Comparison of ENCODE assay signal across 31 cellular contexts in genomic region chr3:181050738-181051137, GRCh38.
"Had no signal": no experiment of that assay in that cellular context is flagged by ENCODE, and none has a peak within 500 bp of the region (broad histone marks: within the 10 kb centered on the region; RNA-seq: fewer than 3 reads in every experiment).

No MANE protein-coding gene starts in this region.

- H3K4me3 ChIP-seq: ascending aorta, breast epithelium, cardiac muscle cell, coronary artery, dorsolateral prefrontal cortex, esophagus muscularis mucosa, gastrocnemius medialis had no signal

- H3K9me3 Mint-ChIP-seq: activated naive CD8-positive, alpha-beta T cell treated with anti-CD3 and anti-CD28 coated beads, Interleukin-2, amount 10 ng/mL, durations not matched to agents 7 days and 5 days; T-helper 2 cell treated with Interferon-gamma antibody and Interleukin-4, amounts not matched to agents 5 μg/mL and 100 μg/mL, for 36 hours had no signal

- DNase-seq: activated CD4-positive, alpha-beta memory T cell treated with anti-CD3 and anti-CD28 coated beads, Interleukin-2, amount 10 ng/mL, durations not matched to agents 7 days and 5 days; activated CD4-positive, alpha-beta T cell treated with anti-CD3 and anti-CD28 coated beads for 1 hour; activated CD4-positive, alpha-beta T cell treated with anti-CD3 and anti-CD28 coated beads for 4 hours; activated CD4-positive, alpha-beta T cell treated with anti-CD3 and anti-CD28 coated beads, Interleukin-2, amount 10 ng/mL, durations not matched to agents 7 days and 5 days; activated CD4-positive, alpha-beta T cell treated with anti-CD3 and anti-CD28 coated beads, Interleukin-2, amount 50 U/mL, for 4 hours; activated CD8-positive, alpha-beta memory T cell treated with anti-CD3 and anti-CD28 coated beads, Interleukin-2, amount 50 U/mL, for 48 hours; activated gamma-delta T cell; activated naive CD4-positive, alpha-beta T cell; activated naive CD4-positive, alpha-beta T cell treated with anti-CD3 and anti-CD28 coated beads, Interleukin-2, amount 10 ng/mL, durations not matched to agents 7 days and 5 days; activated naive CD8-positive, alpha-beta T cell treated with anti-CD3 and anti-CD28 coated beads, Interleukin-2, amount 10 ng/mL, durations not matched to agents 7 days and 5 days; activated T-cell treated with anti-CD3 and anti-CD28 coated beads for 4 hours; activated T-cell treated with anti-CD3 and anti-CD28 coated beads, Interleukin-2, amount 50 U/mL, for 24 hours; activated T-cell treated with anti-CD3 and anti-CD28 coated beads, Interleukin-2, amount 50 U/mL, for 72 hours; dorsolateral prefrontal cortex; effector memory CD4-positive, alpha-beta T cell; erythroblast; foreskin keratinocyte; gastrocnemius medialis; glutamatergic neuron; T-helper 1 cell; T-helper 17 cell had no signal

- H3K27ac Mint-ChIP-seq: activated CD4-positive, alpha-beta memory T cell treated with anti-CD3 and anti-CD28 coated beads, Interleukin-2, amount 10 ng/mL, durations not matched to agents 7 days and 5 days; activated CD4-positive, alpha-beta T cell treated with anti-CD3 and anti-CD28 coated beads, Interleukin-2, amount 10 ng/mL, durations not matched to agents 7 days and 5 days; activated naive CD4-positive, alpha-beta T cell treated with anti-CD3 and anti-CD28 coated beads, Interleukin-2, amount 10 ng/mL, durations not matched to agents 7 days and 5 days; activated naive CD4-positive, alpha-beta T cell treated with anti-CD3 and anti-CD28 coated beads, Interleukin-2, amount 50 U/mL, for 72 hours; activated naive CD8-positive, alpha-beta T cell treated with anti-CD3 and anti-CD28 coated beads, Interleukin-2, amount 10 ng/mL, durations not matched to agents 7 days and 5 days; activated T-cell treated with anti-CD3 and anti-CD28 coated beads, Interleukin-2, amount 50 U/mL, for 24 hours; activated T-cell treated with anti-CD3 and anti-CD28 coated beads, Interleukin-2, amount 50 U/mL, for 72 hours; brain; dendritic cell treated with granulocyte-macrophage colony-stimulating factor and Interleukin-4, amounts not matched to agents 40 ng/mL and 50 ng/mL, for 4 days; T-helper 17 cell; T-helper 2 cell treated with Interferon-gamma antibody and Interleukin-4, amounts not matched to agents 5 μg/mL and 100 μg/mL, for 36 hours had no signal

- H3K4me3 Mint-ChIP-seq: activated CD4-positive, alpha-beta memory T cell treated with anti-CD3 and anti-CD28 coated beads, Interleukin-2, amount 10 ng/mL, durations not matched to agents 7 days and 5 days; activated CD4-positive, alpha-beta T cell treated with anti-CD3 and anti-CD28 coated beads, Interleukin-2, amount 10 ng/mL, durations not matched to agents 7 days and 5 days; activated naive CD4-positive, alpha-beta T cell treated with anti-CD3 and anti-CD28 coated beads, Interleukin-2, amount 10 ng/mL, durations not matched to agents 7 days and 5 days; activated naive CD8-positive, alpha-beta T cell treated with anti-CD3 and anti-CD28 coated beads, Interleukin-2, amount 10 ng/mL, durations not matched to agents 7 days and 5 days; activated T-cell treated with anti-CD3 and anti-CD28 coated beads, Interleukin-2, amount 50 U/mL, for 24 hours; activated T-cell treated with anti-CD3 and anti-CD28 coated beads, Interleukin-2, amount 50 U/mL, for 72 hours; brain; central memory CD8-positive, alpha-beta T cell; dendritic cell treated with granulocyte-macrophage colony-stimulating factor and Interleukin-4, amounts not matched to agents 40 ng/mL and 50 ng/mL, for 4 days; T-helper 17 cell; T-helper 2 cell treated with Interferon-gamma antibody and Interleukin-4, amounts not matched to agents 5 μg/mL and 100 μg/mL, for 36 hours had no signal

- H3K27me3 Mint-ChIP-seq: activated CD4-positive, alpha-beta memory T cell treated with anti-CD3 and anti-CD28 coated beads, Interleukin-2, amount 10 ng/mL, durations not matched to agents 7 days and 5 days; activated CD4-positive, alpha-beta T cell treated with anti-CD3 and anti-CD28 coated beads, Interleukin-2, amount 10 ng/mL, durations not matched to agents 7 days and 5 days; activated naive CD4-positive, alpha-beta T cell treated with anti-CD3 and anti-CD28 coated beads, Interleukin-2, amount 10 ng/mL, durations not matched to agents 7 days and 5 days; activated naive CD8-positive, alpha-beta T cell treated with anti-CD3 and anti-CD28 coated beads, Interleukin-2, amount 10 ng/mL, durations not matched to agents 7 days and 5 days; dendritic cell treated with granulocyte-macrophage colony-stimulating factor and Interleukin-4, amounts not matched to agents 40 ng/mL and 50 ng/mL, for 4 days; T-helper 17 cell had no signal

- H3K36me3 Mint-ChIP-seq: activated naive CD4-positive, alpha-beta T cell treated with anti-CD3 and anti-CD28 coated beads, Interleukin-2, amount 10 ng/mL, durations not matched to agents 7 days and 5 days; activated naive CD8-positive, alpha-beta T cell treated with anti-CD3 and anti-CD28 coated beads, Interleukin-2, amount 10 ng/mL, durations not matched to agents 7 days and 5 days; brain had no signal

- H3K36me3 ChIP-seq: ascending aorta, breast epithelium, cardiac muscle cell, esophagus muscularis mucosa, gastrocnemius medialis had no signal

- H3K27me3 ChIP-seq: ascending aorta, breast epithelium, cardiac muscle cell, dorsolateral prefrontal cortex, esophagus muscularis mucosa, foreskin keratinocyte, gastrocnemius medialis had no signal

- H3K4me1 Mint-ChIP-seq: activated CD4-positive, alpha-beta memory T cell treated with anti-CD3 and anti-CD28 coated beads, Interleukin-2, amount 10 ng/mL, durations not matched to agents 7 days and 5 days; activated CD4-positive, alpha-beta T cell treated with anti-CD3 and anti-CD28 coated beads, Interleukin-2, amount 10 ng/mL, durations not matched to agents 7 days and 5 days; activated naive CD4-positive, alpha-beta T cell treated with anti-CD3 and anti-CD28 coated beads, Interleukin-2, amount 10 ng/mL, durations not matched to agents 7 days and 5 days; activated naive CD8-positive, alpha-beta T cell treated with anti-CD3 and anti-CD28 coated beads, Interleukin-2, amount 10 ng/mL, durations not matched to agents 7 days and 5 days; central memory CD8-positive, alpha-beta T cell; T-helper 17 cell had no signal

- ATAC-seq: activated naive CD4-positive, alpha-beta T cell treated with anti-CD3 and anti-CD28 coated beads, Interleukin-2, amount 50 U/mL, for 72 hours; activated T-cell treated with anti-CD3 and anti-CD28 coated beads, Interleukin-2, amount 50 U/mL, for 72 hours; foreskin keratinocyte; gastrocnemius medialis; T-helper 17 cell had no signal
